In the genomic region with DNA sequence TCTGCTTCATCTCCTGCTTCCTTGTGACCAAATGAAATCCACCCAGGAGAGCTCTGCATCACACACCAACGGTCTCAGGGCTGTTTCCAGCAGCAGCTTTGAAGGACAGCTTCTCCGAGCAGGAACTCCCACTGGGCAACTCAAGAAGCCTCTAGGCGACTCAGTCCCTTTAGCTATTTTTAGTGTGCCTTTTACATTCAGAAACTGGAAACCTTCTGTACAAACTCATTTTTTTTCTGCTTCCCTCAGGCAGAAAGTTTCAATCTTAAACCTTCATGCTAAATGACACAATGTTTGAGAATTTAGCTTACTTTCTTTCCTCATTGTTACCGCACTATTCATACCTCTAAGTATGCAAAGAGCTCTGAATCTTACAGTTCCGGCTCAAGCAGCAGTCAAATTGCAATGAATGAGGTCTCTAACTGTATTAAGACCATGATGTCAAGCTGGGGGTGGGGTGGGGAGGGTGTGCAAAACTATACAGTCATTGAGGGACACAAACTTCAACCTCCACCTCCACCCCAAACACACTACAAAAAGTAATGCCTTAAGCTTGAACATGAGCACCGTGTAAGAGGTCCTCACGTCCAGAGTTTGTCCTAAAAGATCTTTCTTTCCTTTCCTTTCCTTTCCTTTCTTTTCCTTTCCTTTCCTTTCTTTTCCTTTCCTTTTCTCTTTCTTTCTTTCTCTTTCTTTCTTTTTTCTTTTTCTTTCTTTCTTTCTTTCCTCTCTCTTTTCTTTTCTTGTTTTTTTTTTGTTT, we compare ENCODE assay signal across 8 cellular contexts. TPM values are rescaled to one million over a fixed set of nuclear protein-coding genes. Genes with fewer than 3 reads are reported as not detected.
DNase-seq lines count a peak whose midpoint lies in the region; ATAC-seq and TF ChIP-seq lines count a peak whose summit lies in the region.

No MANE protein-coding gene starts in this region.

- H3K4me3 ChIP-seq in mammary epithelial cell (replicated peaks in 1 of 3; ENCODE audit: insufficient read depth in 1 of 3, low read depth in 2 of 3, low read length in 3 of 3): no peak overlapping the region

- dilution Hi-C loops in mammary epithelial cell (cut with HindIII; ENCODE audit: low sequenced_read_pairs): loop anchor here (5.0 kb wide), 1 partner anchor 577 kb away; no protein-coding TSS in a partner anchor

- POLR2A ChIA-PET in GM10248 (lab: Yijun Ruan, JAX): interaction anchor here (0.6 to 0.9 kb wide), 4 partner anchors 228 to 580 kb away, joined by 3 to 5 read pairs (median 4); no protein-coding TSS in a partner anchor

- DNase-seq in GM10248 (ENCODE audit: extremely low spot score): peak; percentile 57
- DNase-seq in mammary epithelial cell: peak; percentile 79
- no peak for DNase-seq in CD14-positive monocyte (ENCODE audit: low spot score)
- DNase-seq in Right ventricle myocardium superior: no peak
- no peak for DNase-seq in DMS153 treated with DMSO at 0.1 percent for 48 hours (lab: John Stamatoyannopoulos, UW; ENCODE audit: unreplicated experiment)

- H3K4me2 ChIP-seq in mammary epithelial cell (ENCODE audit: insufficient read depth, low read depth, low read length): peak overlapping the region; percentile 24

- H3K4me3 Mint-ChIP-seq in stimulated activated memory B cell treated with anti-CD40 and anti-IgM and Interleukin-4, amounts not matched to agents 10 μg/mL and 1 μg/mL and 100 μg/mL, for 72 hours: peak overlapping the region; percentile 48
- H3K4me3 Mint-ChIP-seq in CD14-positive monocyte: peak overlapping the region in 1 of 2 donors; percentile 20

- CTCF ChIA-PET in GM10248 (lab: Yijun Ruan, JAX) (interaction anchor here (0.9 to 2.3 kb wide), 13 partner anchors 10 to 922 kb away, joined by 3 to 26 read pairs (median 4); no protein-coding TSS in a partner anchor), mammary epithelial cell (lab: Charles Lee; ENCODE audit: low non-redundant PET) (no interaction called here)

- H3K36me3 Mint-ChIP-seq in stimulated activated memory B cell treated with anti-CD40 and anti-IgM and Interleukin-4, amounts not matched to agents 10 μg/mL and 1 μg/mL and 100 μg/mL, for 72 hours: no peaks in the 10 kb centered on the region
- H3K36me3 Mint-ChIP-seq in CD14-positive monocyte: no peaks in the 10 kb centered on the region

- H3K9ac ChIP-seq in mammary epithelial cell (ENCODE audit: insufficient read depth, low read length): no peak overlapping the region

- no TSS peak for BruUV-seq in mammary epithelial cell (replicated peaks; lab: Mats Ljungman, UMichigan)

- peak overlapping the region; percentile 35 for H3K27ac ChIP-seq in mammary epithelial cell (ENCODE audit: insufficient read depth, low read depth, low read length)

- H4K20me1 ChIP-seq in mammary epithelial cell (ENCODE audit: insufficient read depth, low read length): no peaks in the 10 kb centered on the region

- intact Hi-C loops in mammary epithelial cell (cut with micrococcal nuclease): loop anchor here (5.0 kb wide), 2 partner anchors 517 to 1007 kb away; partner anchors contain the start of gene B3GALNT2
- intact Hi-C loops in CD14-positive monocyte (cut with micrococcal nuclease): loop anchor here (5.0 to 10.0 kb wide), 5 partner anchors 37 to 597 kb away; no protein-coding TSS in a partner anchor
- intact Hi-C loops in Right ventricle myocardium superior (cut with DNase I): loop anchor here (5.0 to 10.0 kb wide), 3 partner anchors 102 to 349 kb away; no protein-coding TSS in a partner anchor

- no peaks in the 10 kb centered on the region for H3K27me3 ChIP-seq in mammary epithelial cell (ENCODE audit: insufficient read depth, low read length)

- H3K4me1 Mint-ChIP-seq in stimulated activated memory B cell treated with anti-CD40 and anti-IgM and Interleukin-4, amounts not matched to agents 10 μg/mL and 1 μg/mL and 100 μg/mL, for 72 hours: peaks cover 54% of the 10 kb centered on the region
- H3K4me1 Mint-ChIP-seq in CD14-positive monocyte: peaks cover 42% of the 10 kb centered on the region

- no peaks in the 10 kb centered on the region for H3K9me3 Mint-ChIP-seq in stimulated activated memory B cell treated with anti-CD40 and anti-IgM and Interleukin-4, amounts not matched to agents 10 μg/mL and 1 μg/mL and 100 μg/mL, for 72 hours
- H3K9me3 Mint-ChIP-seq in CD14-positive monocyte: no peaks in the 10 kb centered on the region

- H3K27me3 Mint-ChIP-seq in stimulated activated memory B cell treated with anti-CD40 and anti-IgM and Interleukin-4, amounts not matched to agents 10 μg/mL and 1 μg/mL and 100 μg/mL, for 72 hours: no peaks in the 10 kb centered on the region
- peaks cover 1 to 3% (median 2%) of the 10 kb centered on the region in 3 donors for H3K27me3 Mint-ChIP-seq in CD14-positive monocyte (ENCODE audit: low read depth in 3 of 3)

- in situ Hi-C loops in mammary epithelial cell (cut with MboI; ENCODE audit: low sequenced_read_pairs in 2 of 2): loop anchor here (5.0 to 25.0 kb wide), 5 partner anchors 102 to 917 kb away; no protein-coding TSS in a partner anchor

- ATAC-seq in GM21367 (IDR thresholded peaks at IDR 0.05; ENCODE audit: unreplicated experiment) (peak; percentile 75), HG03520 (IDR thresholded peaks at IDR 0.05; ENCODE audit: unreplicated experiment) (peak; percentile 65), Right ventricle myocardium superior (ENCODE audit: poor library complexity) (no peak)
- ATAC-seq in stimulated activated memory B cell treated with anti-CD40 and anti-IgM and Interleukin-4, amounts not matched to agents 10 μg/mL and 1 μg/mL and 100 μg/mL, for 72 hours: peak; percentile 68

- TF ChIP-seq CTCF in GM10248 (IDR thresholded peaks at IDR 0.05; ENCODE audit: control extremely low read depth, extremely low read depth, low read depth, missing control alignments): no peak
- no peak for TF ChIP-seq CTCF in mammary epithelial cell (conservative IDR thresholded peaks at IDR 0.05 in 1 of 2, IDR thresholded peaks at IDR 0.05 in 1 of 2; ENCODE audit: extremely low read depth in 1 of 2, insufficient read depth in 1 of 2, low read depth in 1 of 2, low read length in 2 of 2)
- TF ChIP-seq CTCF in CD14-positive monocyte (IDR thresholded peaks at IDR 0.05): no peak

- peaks cover 30% of the 10 kb centered on the region for H3K4me1 ChIP-seq in mammary epithelial cell (ENCODE audit: insufficient read depth, low read length)

- peak overlapping the region; percentile 75 for H3K27ac Mint-ChIP-seq in stimulated activated memory B cell treated with anti-CD40 and anti-IgM and Interleukin-4, amounts not matched to agents 10 μg/mL and 1 μg/mL and 100 μg/mL, for 72 hours
- peak overlapping the region in 2 of 7 donors; percentile 18 to 78 for H3K27ac Mint-ChIP-seq in CD14-positive monocyte

- 81% methylated on average over 6 of the region's 7 CpGs for WGBS in mammary epithelial cell (ENCODE audit: low coverage, missing lambda C conversion rate)

- H3K9me3 ChIP-seq in mammary epithelial cell (replicated peaks; ENCODE audit: insufficient read depth, low read length): no peaks in the 10 kb centered on the region

- H3K36me3 ChIP-seq in mammary epithelial cell (ENCODE audit: insufficient read depth, low read length): no peaks in the 10 kb centered on the region

- H3K79me2 ChIP-seq in mammary epithelial cell (ENCODE audit: insufficient read depth, low read length): no peaks in the 10 kb centered on the region

- H2AFZ ChIP-seq in mammary epithelial cell (ENCODE audit: low read depth, low read length): peak overlapping the region; percentile 61

RNA-seq across cellular contexts. Expression of gene TARBP1, which starts 16.4 kb away (rescaled TPM):
- total RNA-seq in mammary epithelial cell (10 to 100 TPM; 16.1 to 18.0 TPM), Right ventricle myocardium superior (9.2 TPM)
- polyA plus RNA-seq in mammary epithelial cell (17.8 TPM), CD14-positive monocyte (1 to 10 TPM; 1.4 to 3.2 TPM)
- polyA minus RNA-seq in mammary epithelial cell: 32.8 TPM

Comparison
In these comparisons a context has a peak if more than half of its experiments do, and no peak if none do; other contexts are left out.
1. DNase-seq: peak in GM10248 (single experiment) and mammary epithelial cell (single experiment); none in CD14-positive monocyte (single experiment), Right ventricle myocardium superior (single experiment) and DMS153 treated with DMSO at 0.1 percent for 48 hours (single experiment).